ENCODE assay signal across 24 cellular contexts in genomic region chr4:138599965-138600364, GRCh38.
DNase-seq lines count a peak whose midpoint lies in the region; ATAC-seq lines count a peak whose summit lies in the region.
"Had no signal": no experiment of that assay in that cellular context is flagged by ENCODE, and none has a peak within 500 bp of the region (broad histone marks: within the 10 kb centered on the region; RNA-seq: fewer than 3 reads in every experiment).

No MANE protein-coding gene starts in this region.

- peak; percentile 74 for ATAC-seq in GM18868 (IDR thresholded peaks at IDR 0.05; ENCODE audit: unreplicated experiment)
- peak; percentile 80 for ATAC-seq in GM21515 (IDR thresholded peaks at IDR 0.05; ENCODE audit: unreplicated experiment)
- ATAC-seq in HG03095 (IDR thresholded peaks at IDR 0.05; ENCODE audit: unreplicated experiment), result peak; percentile 55
- ATAC-seq in HG02981 (IDR thresholded peaks at IDR 0.05; ENCODE audit: unreplicated experiment), result no peak
- ATAC-seq: SK-N-SH treated with all-trans-retinoic acid at 6 μM for 48 hours had no signal

- no peak for DNase-seq in NCI-H1048 (lab: John Stamatoyannopoulos, UW)
- DNase-seq in NCI-H526 (lab: John Stamatoyannopoulos, UW), result no peak
- DNase-seq in stimulated activated CD4-positive, alpha-beta T cell treated with anti-CD3 and anti-CD28 coated beads, Interleukin-1b, Interleukin-23, amount 100 ng/mL, for 48 hours, result no peak
- DNase-seq: ACHN; AML-193; Caco-2; DMS153; GOT3; Kasumi-1; MM.1S; NCI-H1105; NCI-H1694; NCI-H2107; NCI-H226; NK-92 treated with Interleukin-12 subunit alpha and Interleukin-12 subunit beta, amount 100 ng/mL, for 24 hours; OCI-M1; SHP77 treated with DMSO at 0.1 percent for 48 hours; T-helper 1 cell; T1000 had no signal
